ENCODE assay signal across 21 cellular contexts in the genomic region with DNA sequence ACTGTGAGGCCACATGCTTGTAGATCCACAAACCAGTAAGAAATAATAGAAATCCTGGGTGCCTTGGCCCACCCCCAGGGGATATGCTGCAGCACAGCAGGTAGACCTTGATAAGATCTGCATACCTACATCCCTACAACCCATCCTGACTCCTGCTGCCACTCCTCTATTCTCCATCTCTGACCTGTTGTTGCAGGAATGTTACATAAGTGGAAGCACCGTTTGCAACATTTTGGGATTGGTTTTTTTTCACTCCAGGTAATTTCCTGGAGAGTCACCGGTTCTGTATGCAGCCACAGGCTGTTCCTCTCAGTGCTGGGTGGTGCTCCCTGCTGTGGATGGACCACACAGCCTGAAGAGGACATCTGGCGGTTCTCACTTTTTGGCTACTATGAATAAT. TPM values are rescaled to one million over a fixed set of nuclear protein-coding genes. Genes with fewer than 3 reads are reported as not detected.
DNase-seq lines count a peak whose midpoint lies in the region; ATAC-seq, FAIRE-seq and TF ChIP-seq lines count a peak whose summit lies in the region.
"Had no signal": no experiment of that assay in that cellular context is flagged by ENCODE, and none has a peak within 500 bp of the region (broad histone marks: within the 10 kb centered on the region; RNA-seq: fewer than 3 reads in every experiment).

No MANE protein-coding gene starts in this region.

- H2BK20ac ChIP-seq in H1 (ENCODE audit: low read length) = no peak overlapping the region

- no peak for TF ChIP-seq CTCF in RWPE2 (IDR thresholded peaks at IDR 0.05; ENCODE audit: poor library complexity, severe bottlenecking)
- no peak for TF ChIP-seq CTCF in H1 (IDR thresholded peaks at IDR 0.05; ENCODE audit: control extremely low read depth in 1 of 3, insufficient read depth in 1 of 3, low read depth in 1 of 3, low read length in 3 of 3)
- TF ChIP-seq CTCF in CD14-positive monocyte (IDR thresholded peaks at IDR 0.05) = no peak

- H3K79me1 ChIP-seq in H1 (ENCODE audit: low read depth, low read length) = no peaks in the 10 kb centered on the region; the same call in 1 of the 2 replicates

- H3K18ac ChIP-seq in H1 (ENCODE audit: extremely low read depth, low read length) = no peak overlapping the region

- no peaks in the 10 kb centered on the region for H3K23me2 ChIP-seq in H1 (ENCODE audit: low read depth, low read length)

- no peak overlapping the region for H4K8ac ChIP-seq in H1 (ENCODE audit: extremely low read depth, insufficient read depth, low read length)

- no peak overlapping the region for H3K23ac ChIP-seq in H1 (ENCODE audit: insufficient read length)

- peak; percentile 39 for FAIRE-seq in H1 (lab: Jason Lieb, UNC)

- no peak overlapping the region for H3K4me2 ChIP-seq in H1 (ENCODE audit: insufficient read depth in 1 of 2, low read depth in 2 of 2, low read length in 2 of 2)

- 61% methylated on average over 3 of the region's 3 CpGs; no CpG with 5 or more reads in 1 of the 2 experiments for WGBS in H1 (ENCODE audit: extremely low coverage in 1 of 2, insufficient coverage in 1 of 2, insufficient read length in 1 of 2, insufficient replicate concordance in 2 of 2, low coverage in 1 of 2, low lambda C conversion rate in 2 of 2, missing lambda C conversion rate in 1 of 2), 2 experiments

- H3K9ac ChIP-seq in H1 (replicated peaks in 1 of 4; ENCODE audit: extremely low read depth in 1 of 4, low read depth in 3 of 4, low read length in 3 of 4) = no peak overlapping the region

- no peak overlapping the region for H2BK120ac ChIP-seq in H1 (replicated peaks; ENCODE audit: low read depth, low read length)

- H2BK15ac ChIP-seq in H1 (ENCODE audit: low read length) = no peak overlapping the region

- CTCF ChIA-PET in H1 (lab: Charles Lee; ENCODE audit: partially characterized antibody) = interaction anchor here (1.5 to 1.6 kb wide), 2 partner anchors 72 kb away, joined by 6 to 10 read pairs; no protein-coding TSS in a partner anchor

- H2BK12ac ChIP-seq in H1 (ENCODE audit: low read depth, low read length) = no peak overlapping the region

- DNase-seq in ELF-1 (ENCODE audit: low read depth, low spot score) (peak; percentile 40), RWPE2 (ENCODE audit: low spot score) (no peak), H1 (ENCODE audit: low read depth in 1 of 2, low spot score in 2 of 2) (peak in 1 of 2 experiments; percentile 63), iPS DF 4.7 (ENCODE audit: extremely low read depth, low spot score) (peak; percentile 33), CD14-positive monocyte (ENCODE audit: low spot score) (no peak), AG08395 (ENCODE audit: low spot score) (no peak), NCI-H187 treated with DMSO at 0.1 percent for 48 hours (lab: John Stamatoyannopoulos, UW) (no peak)
- no peak for DNase-seq in stimulated activated naive CD8-positive, alpha-beta T cell treated with anti-CD3 and anti-CD28 coated beads, Interleukin-15, Interleukin-2, amounts not matched to agents 100 U/mL and 50 U/mL, for 24 hours
- DNase-seq: 8988T, AML-193, DMS79, MV-4-11, NCI-H1694, NCI-H2081 treated with DMSO at 0.1 percent for 48 hours, NCI-H2171 treated with DMSO at 0.1 percent for 48 hours, NCI-H524 treated with DMSO at 0.1 percent for 48 hours, NCI-H82 had no signal

- intact Hi-C loops in CD14-positive monocyte (cut with micrococcal nuclease) = no loop called here

- H2AFZ ChIP-seq in H1 (ENCODE audit: low read length) = no peak overlapping the region

- H3K4me3 Mint-ChIP-seq in CD14-positive monocyte = no peak overlapping the region
- H3K4me3 Mint-ChIP-seq: IgD-negative memory B cell had no signal

- H3K27me3 Mint-ChIP-seq in CD14-positive monocyte (ENCODE audit: low read depth in 3 of 3) = no peaks in the 10 kb centered on the region
- H3K27me3 Mint-ChIP-seq: IgD-negative memory B cell had no signal

- H3K9me3 ChIP-seq in RWPE2 (ENCODE audit: severe bottlenecking) (no peaks in the 10 kb centered on the region), H1 (ENCODE audit: insufficient read depth in 2 of 2, low read depth in 1 of 2, low read length in 1 of 2) (no peaks in the 10 kb centered on the region)

- H4K20me1 ChIP-seq in H1 (replicated peaks in 1 of 2; ENCODE audit: control insufficient read depth in 1 of 2, insufficient read depth in 2 of 2, low read length in 2 of 2) = peaks cover 0 to 3% of the 10 kb centered on the region in 2 experiments

- no peak overlapping the region for H3K4ac ChIP-seq in H1 (replicated peaks; ENCODE audit: insufficient read length, low read depth, low read length)

- no peak overlapping the region for H3K14ac ChIP-seq in H1 (ENCODE audit: insufficient read length)

- peak; percentile 78 for ATAC-seq in RWPE2 (ENCODE audit: low read depth)
- ATAC-seq in stimulated activated naive CD8-positive, alpha-beta T cell treated with anti-CD3 and anti-CD28 coated beads, Interleukin-15, Interleukin-2, amounts not matched to agents 100 U/mL and 50 U/mL, for 24 hours = no peak
- ATAC-seq: HCT116, Panc1 had no signal

- peak overlapping the region in 1 of 7 donors; percentile 72 for H3K27ac Mint-ChIP-seq in CD14-positive monocyte
- H3K27ac Mint-ChIP-seq: IgD-negative memory B cell had no signal

- H3K27ac ChIP-seq in RWPE2 (ENCODE audit: poor library complexity, severe bottlenecking) (no peak overlapping the region), H1 (ENCODE audit: low read depth, low read length) (no peak overlapping the region)
- H3K27ac ChIP-seq: C4-2B had no signal

- H3K36me3 Mint-ChIP-seq in CD14-positive monocyte = peaks cover 57 to 79% of the 10 kb centered on the region in 2 donors

- no peak for TF ChIP-seq EP300 in H1 (IDR thresholded peaks at IDR 0.05; ENCODE audit: borderline replicate concordance in 1 of 2, low read depth in 2 of 2, low read length in 2 of 2)

- no peak for TF ChIP-seq POLR2A in H1 (IDR thresholded peaks at IDR 0.05; ENCODE audit: control extremely low read depth in 1 of 2, low read depth in 2 of 2, low read length in 2 of 2)

- no peak overlapping the region for H4K5ac ChIP-seq in H1 (ENCODE audit: insufficient read length, low read depth, low read length)

- TF ChIP-seq RAD21 in H1 (IDR thresholded peaks at IDR 0.05 in 1 of 2, conservative IDR thresholded peaks at IDR 0.05 in 1 of 2; ENCODE audit: low read depth in 2 of 2, low read length in 2 of 2) = no peak

- no peak overlapping the region for H4K91ac ChIP-seq in H1 (replicated peaks; ENCODE audit: insufficient read length, low read length)

- no peaks in the 10 kb centered on the region for H3K4me1 Mint-ChIP-seq in CD14-positive monocyte
- H3K4me1 Mint-ChIP-seq: IgD-negative memory B cell had no signal

- POLR2A ChIA-PET in H1 (lab: Charles Lee; ENCODE audit: partially characterized antibody) = no interaction called here

- H3K36me3 ChIP-seq in RWPE2 (ENCODE audit: low read depth) (peaks cover 35% of the 10 kb centered on the region), H1 (ENCODE audit: control insufficient read depth in 2 of 4, insufficient read depth in 4 of 4, low read length in 3 of 4) (peaks cover 10 to 52% (median 30%) of the 10 kb centered on the region in 4 experiments)

- peaks cover 0 to 3% of the 10 kb centered on the region in 2 experiments; a peak in 1 of 4 replicates for H3K79me2 ChIP-seq in H1 (ENCODE audit: control insufficient read depth in 1 of 2, insufficient read depth in 2 of 2, low read length in 2 of 2)

- peak overlapping the region; percentile 30; the same call in 1 of the 2 replicates for H2BK5ac ChIP-seq in H1 (ENCODE audit: low read depth, low read length)

- H3K4me1 ChIP-seq in RWPE2 (ENCODE audit: insufficient read depth, poor library complexity, severe bottlenecking) (no peaks in the 10 kb centered on the region), H1 (replicated peaks in 1 of 4; ENCODE audit: control insufficient read depth in 3 of 4, insufficient read depth in 4 of 4, low read length in 3 of 4) (peaks cover 0 to 3% (median under 1%) of the 10 kb centered on the region in 4 experiments; a peak in 2 of 7 replicates)

- H2AK5ac ChIP-seq in H1 (ENCODE audit: low read depth, low read length) = no peak overlapping the region

- H3K27me3 ChIP-seq in RWPE2 (ENCODE audit: insufficient read depth, poor library complexity, severe bottlenecking) (no peaks in the 10 kb centered on the region), H1 (replicated peaks in 1 of 4; ENCODE audit: control insufficient read depth in 3 of 4, extremely low read depth in 1 of 4, insufficient read depth in 3 of 4, low read length in 3 of 4) (no peaks in the 10 kb centered on the region)

- H3K9me3 Mint-ChIP-seq in CD14-positive monocyte = peaks cover 0 to 1% (median 0%) of the 10 kb centered on the region in 7 donors
- H3K9me3 Mint-ChIP-seq: IgD-negative memory B cell had no signal

- no peak overlapping the region for H3K4me3 ChIP-seq in RWPE2 (ENCODE audit: severe bottlenecking)
- no peak overlapping the region for H3K4me3 ChIP-seq in H1 (ENCODE audit: extremely low read depth in 1 of 4, insufficient read depth in 2 of 4, low read depth in 3 of 4, low read length in 4 of 4)

- no peak overlapping the region for H3K56ac ChIP-seq in H1 (replicated peaks; ENCODE audit: insufficient read length, low read depth, low read length)

TF ChIP-seq in H1, 55 proteins besides CTCF, POLR2A, EP300 and RAD21:
- TF ChIP-seq TEAD4 (IDR thresholded peaks at IDR 0.05; ENCODE audit: low read depth, low read length) = peak; percentile 44; the same call in 1 of the 2 replicates
- TF ChIP-seq TBP (IDR thresholded peaks at IDR 0.05; ENCODE audit: low read depth, low read length) = no peak

RNA-seq across cellular contexts. Expression of a gene that starts 16.1 kb away (rescaled TPM):
- total RNA-seq in H1 (2021; fragmentation: NEBNext Ultra II Directional; extraction: Animal tissue kit (Norgen Biotek cat#: 25700)) = 7.4 and 8.2 TPM in 2 replicates
- polyA plus RNA-seq in H1 (2011; rRNA removed) (2.1 and 2.7 TPM in 2 replicates), CD14-positive monocyte (not detected)
- polyA plus RNA-seq in H1 (2011; cell fraction: cytosol; rRNA removed) = 2.7 TPM
- polyA plus RNA-seq in H1 (2011; cell fraction: nucleus; rRNA removed) = 2.9 TPM
- 4.6 to 5.4 TPM (median 5.2 TPM) in 4 replicates for polyA plus RNA-seq in H1 (2012, experiment 1 of 2)
- 4.7 TPM for polyA plus RNA-seq in H1 (2012, experiment 2 of 2)
- 6.5 TPM for polyA plus RNA-seq in H1 (2013, experiment 1 of 2)
- polyA plus RNA-seq in H1 (2013, experiment 2 of 2) = 7.0 TPM
- polyA minus RNA-seq in H1 (2011; rRNA and poly(A)+ RNA removed) = 1.5 and 1.8 TPM in 2 replicates
- 1.8 TPM for polyA minus RNA-seq in H1 (2011; cell fraction: cytosol; rRNA and poly(A)+ RNA removed)
- polyA minus RNA-seq in H1 (2011; cell fraction: nucleus; rRNA and poly(A)+ RNA removed) = 1.00 TPM

Comparison
In these comparisons a context has a peak if more than half of its experiments do, and no peak if none do; other contexts are left out.
1. DNase-seq: peak in ELF-1 (single experiment) and iPS DF 4.7 (single experiment); none in RWPE2 (single experiment), stimulated activated naive CD8-positive, alpha-beta T cell treated with anti-CD3 and anti-CD28 coated beads, Interleukin-15, Interleukin-2, amounts not matched to agents 100 U/mL and 50 U/mL, for 24 hours (single experiment), CD14-positive monocyte (single experiment), AG08395 (single experiment) and NCI-H187 treated with DMSO at 0.1 percent for 48 hours (single experiment).